8 cellular contexts compared by ENCODE assay signal in the genomic region with DNA sequence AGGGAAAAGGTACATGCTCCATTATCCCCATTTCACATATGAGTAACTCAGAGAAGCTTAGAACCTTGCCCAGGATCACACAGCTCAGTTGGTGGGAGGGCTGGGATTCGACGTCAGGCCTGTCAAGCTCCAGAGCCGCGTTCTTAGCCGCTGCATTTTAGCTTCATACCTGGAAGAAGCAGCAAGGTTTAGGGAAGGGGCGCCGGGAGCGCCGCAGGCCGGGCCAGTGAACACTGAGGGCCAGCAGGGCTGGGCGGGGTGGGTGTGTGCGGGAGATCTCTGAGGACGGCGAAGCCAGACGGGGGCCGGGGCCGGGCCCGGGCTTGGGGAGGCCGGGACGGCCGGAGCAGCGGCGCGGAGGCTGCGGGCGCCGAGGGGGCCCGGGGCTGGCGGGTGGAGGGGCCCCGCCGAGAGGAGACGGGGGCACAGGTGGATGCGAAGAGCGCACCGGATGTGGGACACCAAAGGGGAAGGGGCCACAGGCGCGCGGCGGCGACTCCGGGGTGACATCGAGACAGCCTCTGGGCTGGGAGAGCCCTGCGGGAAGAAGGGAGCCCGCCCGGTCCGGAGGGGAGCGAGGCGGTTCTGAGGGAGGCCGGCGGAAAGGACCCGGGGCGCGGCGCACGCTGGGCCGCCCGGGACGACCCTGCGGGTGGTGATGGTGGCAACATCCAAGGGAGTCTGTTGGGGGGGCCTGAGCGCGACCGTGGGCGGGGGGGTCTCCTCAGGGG. TPM values are rescaled to one million over a fixed set of nuclear protein-coding genes. Genes with fewer than 3 reads are reported as not detected.
DNase-seq lines count a peak whose midpoint lies in the region; ATAC-seq lines count a peak whose summit lies in the region.

No MANE protein-coding gene starts in this region.

- H3K4me3 ChIP-seq in BLaER1 = peak overlapping the region; percentile 91
- H3K4me3 ChIP-seq in duodenal mucosa (ENCODE audit: low read depth in 1 of 2, low read length in 2 of 2) = peak overlapping the region; percentile 74 to 79
- peak overlapping the region; percentile 82 for H3K4me3 ChIP-seq in mononuclear cell (ENCODE audit: low read length)

- H3K4me2 ChIP-seq in BLaER1 = peak overlapping the region; percentile 94

- H3K9me3 Mint-ChIP-seq in stimulated activated effector memory CD8-positive, alpha-beta T cell treated with anti-CD3 and anti-CD28 coated beads, Interleukin-12 subunit alpha, Interleukin-12 subunit beta, amount 100 ng/mL, for 72 hours = no peaks in the 10 kb centered on the region

- H3K27ac Mint-ChIP-seq in stimulated activated effector memory CD8-positive, alpha-beta T cell treated with anti-CD3 and anti-CD28 coated beads, Interleukin-12 subunit alpha, Interleukin-12 subunit beta, amount 100 ng/mL, for 72 hours = peak overlapping the region; percentile 81

- peak overlapping the region; percentile 76 for H3K4me3 Mint-ChIP-seq in stimulated activated effector memory CD8-positive, alpha-beta T cell treated with anti-CD3 and anti-CD28 coated beads, Interleukin-12 subunit alpha, Interleukin-12 subunit beta, amount 100 ng/mL, for 72 hours

- DNase-seq in activated CD4-positive, alpha-beta T cell treated with anti-CD3 and anti-CD28 coated beads for 1 hour = peak; percentile 37
- DNase-seq in stimulated activated effector memory CD8-positive, alpha-beta T cell treated with anti-CD3 and anti-CD28 coated beads, Interleukin-12 subunit alpha, Interleukin-12 subunit beta, amount 100 ng/mL, for 72 hours (ENCODE audit: low spot score in 2 of 2) = peak; percentile 15 to 82
- DNase-seq in superior temporal gyrus (ENCODE audit: extremely low spot score) = no peak

- no peaks in the 10 kb centered on the region for H3K27me3 ChIP-seq in BLaER1
- no peaks in the 10 kb centered on the region for H3K27me3 ChIP-seq in duodenal mucosa (ENCODE audit: control insufficient read depth in 1 of 2, insufficient read depth in 2 of 2, low read length in 2 of 2)
- no peaks in the 10 kb centered on the region for H3K27me3 ChIP-seq in mononuclear cell (ENCODE audit: insufficient read depth, low read length)

- H3K9ac ChIP-seq in BLaER1 (peak overlapping the region; percentile 95), duodenal mucosa (ENCODE audit: low read depth in 1 of 2, low read length in 2 of 2) (peak overlapping the region; percentile 55 to 64)

- H3K27ac ChIP-seq in BLaER1 = peak overlapping the region; percentile 96
- H3K27ac ChIP-seq in duodenal mucosa (ENCODE audit: low read depth, low read length) = peak overlapping the region; percentile 81

- ATAC-seq in GM19438 (IDR thresholded peaks at IDR 0.05; ENCODE audit: low read depth, unreplicated experiment) (peak; percentile 40), HG03571 (IDR thresholded peaks at IDR 0.05; ENCODE audit: unreplicated experiment) (peak; percentile 29)
- ATAC-seq in stimulated activated effector memory CD8-positive, alpha-beta T cell treated with anti-CD3 and anti-CD28 coated beads, Interleukin-12 subunit alpha, Interleukin-12 subunit beta, amount 100 ng/mL, for 72 hours = peak; percentile 49

- peaks cover 54% of the 10 kb centered on the region for H3K36me3 Mint-ChIP-seq in stimulated activated effector memory CD8-positive, alpha-beta T cell treated with anti-CD3 and anti-CD28 coated beads, Interleukin-12 subunit alpha, Interleukin-12 subunit beta, amount 100 ng/mL, for 72 hours

- H3K4me1 ChIP-seq in BLaER1 (peaks cover 21% of the 10 kb centered on the region), duodenal mucosa (ENCODE audit: control insufficient read depth in 1 of 2, insufficient read depth in 2 of 2, low read length in 2 of 2) (peaks cover 4 to 10% of the 10 kb centered on the region in 2 donors), mononuclear cell (ENCODE audit: insufficient read depth, low read length) (peaks cover 58% of the 10 kb centered on the region)

- H3K9me3 ChIP-seq in BLaER1 (no peaks in the 10 kb centered on the region), duodenal mucosa (ENCODE audit: control insufficient read depth in 1 of 2, low read length in 2 of 2) (no peaks in the 10 kb centered on the region), mononuclear cell (ENCODE audit: low read depth, low read length) (no peaks in the 10 kb centered on the region)

- H3K36me3 ChIP-seq in BLaER1 (peaks cover 65% of the 10 kb centered on the region), duodenal mucosa (ENCODE audit: control insufficient read depth in 1 of 2, insufficient read depth in 2 of 2, low read length in 2 of 2) (peaks cover 39 to 54% of the 10 kb centered on the region in 2 donors)

- H3K4me1 Mint-ChIP-seq in stimulated activated effector memory CD8-positive, alpha-beta T cell treated with anti-CD3 and anti-CD28 coated beads, Interleukin-12 subunit alpha, Interleukin-12 subunit beta, amount 100 ng/mL, for 72 hours = peaks cover 48% of the 10 kb centered on the region

- H4K20me1 ChIP-seq in BLaER1 = peaks cover 48% of the 10 kb centered on the region

RNA-seq across cellular contexts. Expression of a gene that starts 0.5 kb away (rescaled TPM):
- 66.9 TPM for total RNA-seq in mononuclear cell

RNA-seq across cellular contexts. Expression of a gene that starts 25.5 kb away (rescaled TPM):
- total RNA-seq in mononuclear cell = 30.7 TPM

RNA-seq across cellular contexts. Expression of a gene that starts 29.1 kb away (rescaled TPM):
- 4.7 TPM for total RNA-seq in mononuclear cell
